ENCODE assay signal across 1 cellular context in genomic region chr9:6757132-6757987, GRCh38.
A peak's percentile ranks its signal among the peaks of the same experiment; 100 is the strongest.
TF ChIP-seq lines count a peak whose summit lies in the region.

Gene KDM4C, plus strand, starts transcription at chr9:6757973. Its CDS starts 35,016 bp downstream, at chr9:6792989.

TF ChIP-seq in SK-N-SH, 30 proteins besides CTCF, POLR2A, EP300 and RAD21 (continued from another document):
- TF ChIP-seq PBX3 (IDR thresholded peaks at IDR 0.05) (no peak), EZH2phosphoT487 (IDR thresholded peaks at IDR 0.05; ENCODE audit: borderline replicate concordance, low read depth) (no peak), USF2 (IDR thresholded peaks at IDR 0.05; ENCODE audit: borderline replicate concordance, low read depth, low read length) (peak; percentile 98), FOSL2 (IDR thresholded peaks at IDR 0.05; ENCODE audit: borderline replicate concordance, low read depth) (peak; percentile 13; the same call in 1 of the 2 replicates), CHD2 (IDR thresholded peaks at IDR 0.05; ENCODE audit: low read length, partially characterized antibody) (no peak), MXI1 (IDR thresholded peaks at IDR 0.05; ENCODE audit: low read depth, low read length) (peak; percentile 88), ELF1 (IDR thresholded peaks at IDR 0.05) (peak; percentile 81), NRF1 (IDR thresholded peaks at IDR 0.05; ENCODE audit: low read depth, low read length) (no peak), YY1 (IDR thresholded peaks at IDR 0.05; ENCODE audit: low read depth) (peak; percentile 72), NFIC (IDR thresholded peaks at IDR 0.05; ENCODE audit: borderline replicate concordance) (peak; percentile 54; the same call in 1 of the 2 replicates), TCF12 (IDR thresholded peaks at IDR 0.05) (0 out of 2 replicates have a peak, but pooled peaks have one; percentile 15), TAF1 (IDR thresholded peaks at IDR 0.05; ENCODE audit: borderline replicate concordance, low read depth, low read length) (0 out of 2 replicates have a peak, but pooled peaks have one; percentile 31), RCOR1 (IDR thresholded peaks at IDR 0.05; ENCODE audit: low read length) (peak; percentile 48; the same call in 1 of the 2 replicates), FOXM1 (IDR thresholded peaks at IDR 0.05; ENCODE audit: low read depth) (no peak), REST (IDR thresholded peaks at IDR 0.05; ENCODE audit: low read depth, low read length) (no peak), RXRA (IDR thresholded peaks at IDR 0.05; ENCODE audit: borderline replicate concordance, low read depth) (no peak), FOXJ3 (CRISPR knock-in tag; IDR thresholded peaks at IDR 0.05) (no peak), POLR2AphosphoS5 (IDR thresholded peaks at IDR 0.05; ENCODE audit: low read depth, low read length) (peak; percentile 74), SMC3 (IDR thresholded peaks at IDR 0.05; ENCODE audit: low read depth, low read length) (no peak)
